In genomic region chr20:50136822-50137599, GRCh38 we compare ENCODE assay signal across 11 cellular contexts. TPM values are rescaled to one million over a fixed set of nuclear protein-coding genes. Genes with fewer than 3 reads are reported as not detected.
A peak's percentile ranks its signal among the peaks of the same experiment; 100 is the strongest.
DNase-seq lines count a peak whose midpoint lies in the region; ATAC-seq and TF ChIP-seq lines count a peak whose summit lies in the region.
"Had no signal": no experiment of that assay in that cellular context is flagged by ENCODE, and none has a peak within 500 bp of the region (broad histone marks: within the 10 kb centered on the region; RNA-seq: fewer than 3 reads in every experiment).

No MANE protein-coding gene starts in this region.

- H3K9me3 Mint-ChIP-seq in CD14-positive monocyte, result no peaks in the 10 kb centered on the region
- H3K9me3 Mint-ChIP-seq in dendritic cell treated with granulocyte-macrophage colony-stimulating factor and Interleukin-4, amounts not matched to agents 40 ng/mL and 50 ng/mL, for 4 days, result no peaks in the 10 kb centered on the region
- H3K9me3 Mint-ChIP-seq: nephron; T-helper 2 cell treated with Interferon-gamma antibody and Interleukin-4, amounts not matched to agents 5 μg/mL and 100 μg/mL, for 36 hours had no signal

- peaks cover 16% of the 10 kb centered on the region for H3K79me2 ChIP-seq in trophoblast cell (ENCODE audit: control insufficient read depth, insufficient read depth, low read length, poor library complexity)

- intact Hi-C loops in CD14-positive monocyte (cut with micrococcal nuclease) (no loop called here), sciatic nerve (cut with DNase I) (no loop called here)
- intact Hi-C loops in dendritic cell treated with granulocyte-macrophage colony-stimulating factor and Interleukin-4, amounts not matched to agents 40 ng/mL and 50 ng/mL, for 4 days (cut with micrococcal nuclease), result no loop called here

- H3K36me3 ChIP-seq in trophoblast cell (ENCODE audit: control insufficient read depth in 1 of 2, insufficient read depth in 2 of 2, low read length in 2 of 2), result peaks cover 74 to 79% of the 10 kb centered on the region in 2 experiments

- no peak overlapping the region for H2AK5ac ChIP-seq in trophoblast cell (ENCODE audit: low read length)

- WGBS in trophoblast cell (ENCODE audit: extremely low coverage, insufficient coverage, insufficient read length), result no CpG with 5 or more reads among the region's 15 CpGs

- H3K4me3 Mint-ChIP-seq in CD14-positive monocyte, result no peak overlapping the region
- H3K4me3 Mint-ChIP-seq in dendritic cell treated with granulocyte-macrophage colony-stimulating factor and Interleukin-4, amounts not matched to agents 40 ng/mL and 50 ng/mL, for 4 days, result no peak overlapping the region
- H3K4me3 Mint-ChIP-seq: nephron; T-helper 2 cell treated with Interferon-gamma antibody and Interleukin-4, amounts not matched to agents 5 μg/mL and 100 μg/mL, for 36 hours had no signal

- H2BK5ac ChIP-seq in trophoblast cell (ENCODE audit: low read depth, low read length, poor library complexity), result no peak overlapping the region

- H3K4me2 ChIP-seq in trophoblast cell (ENCODE audit: low read length), result no peak overlapping the region

- peaks cover 61 to 99% of the 10 kb centered on the region in 2 donors for H3K36me3 Mint-ChIP-seq in CD14-positive monocyte
- peaks cover 98% of the 10 kb centered on the region for H3K36me3 Mint-ChIP-seq in dendritic cell treated with granulocyte-macrophage colony-stimulating factor and Interleukin-4, amounts not matched to agents 40 ng/mL and 50 ng/mL, for 4 days (ENCODE audit: low read depth)

- no peak overlapping the region for H2BK12ac ChIP-seq in trophoblast cell (ENCODE audit: low read length)

- H3K27ac Mint-ChIP-seq in CD14-positive monocyte, result peak overlapping the region in 5 of 7 donors; percentile 15 to 90 (median 50)
- H3K27ac Mint-ChIP-seq in dendritic cell treated with granulocyte-macrophage colony-stimulating factor and Interleukin-4, amounts not matched to agents 40 ng/mL and 50 ng/mL, for 4 days, result peak overlapping the region; percentile 77
- H3K27ac Mint-ChIP-seq: T-helper 2 cell treated with Interferon-gamma antibody and Interleukin-4, amounts not matched to agents 5 μg/mL and 100 μg/mL, for 36 hours had no signal

- POLR2A ChIA-PET in HEK293T (lab: Yijun Ruan, JAX), result interaction anchor here (1.1 kb wide), 1 partner anchor 21 kb away, joined by 3 read pairs; no protein-coding TSS in a partner anchor

- DNase-seq in CD14-positive monocyte (ENCODE audit: low spot score) (no peak), M059J (ENCODE audit: low read depth) (peak; percentile 79), trophoblast cell (peak; percentile 50 to 61), HEK293T (ENCODE audit: extremely low spot score) (no peak), NOMO-1 (lab: John Stamatoyannopoulos, UW; ENCODE audit: unreplicated experiment in 2 of 2) (no peak), sciatic nerve (ENCODE audit: low spot score) (no peak)
- DNase-seq: DMS 273 treated with DMSO at 0.1 percent for 48 hours had no signal

- no peak overlapping the region for H4K12ac ChIP-seq in trophoblast cell (ENCODE audit: low read depth, low read length)

- peaks cover 21 to 29% of the 10 kb centered on the region in 2 experiments for H3K4me1 ChIP-seq in trophoblast cell (ENCODE audit: control insufficient read depth in 1 of 2, insufficient read depth in 2 of 2, low read length in 2 of 2)

- no peak overlapping the region for H3K14ac ChIP-seq in trophoblast cell (ENCODE audit: low read length)

- H3K18ac ChIP-seq in trophoblast cell (ENCODE audit: low read length), result no peak overlapping the region

- no peak for ATAC-seq in HG02970 (IDR thresholded peaks at IDR 0.05; ENCODE audit: low FRiP score, unreplicated experiment)
- no peak for ATAC-seq in sciatic nerve

- H3K9ac ChIP-seq in trophoblast cell (ENCODE audit: low read length), result no peak overlapping the region

- no peak overlapping the region for H4K91ac ChIP-seq in trophoblast cell (ENCODE audit: low read depth, low read length)

- no peaks in the 10 kb centered on the region for H3K9me3 ChIP-seq in trophoblast cell (ENCODE audit: insufficient read depth, low read depth, low read length)

- no peak overlapping the region for H4K8ac ChIP-seq in trophoblast cell (ENCODE audit: low read depth, low read length)

- peaks cover 3% of the 10 kb centered on the region for H3K79me1 ChIP-seq in trophoblast cell (ENCODE audit: low read length)

- peak overlapping the region; percentile 42 for H3K4ac ChIP-seq in trophoblast cell (ENCODE audit: low read depth, low read length)

- H2AFZ ChIP-seq in trophoblast cell (ENCODE audit: insufficient read depth, low read length, poor library complexity), result no peak overlapping the region

- peaks cover 18% of the 10 kb centered on the region for H3K4me1 Mint-ChIP-seq in CD14-positive monocyte
- H3K4me1 Mint-ChIP-seq in dendritic cell treated with granulocyte-macrophage colony-stimulating factor and Interleukin-4, amounts not matched to agents 40 ng/mL and 50 ng/mL, for 4 days (ENCODE audit: low read depth), result peaks cover 73% of the 10 kb centered on the region

- H3K27ac ChIP-seq in trophoblast cell (ENCODE audit: low read depth, low read length), result no peak overlapping the region

- H2BK120ac ChIP-seq in trophoblast cell (ENCODE audit: insufficient read depth, low read length, poor library complexity), result no peak overlapping the region

- no peaks in the 10 kb centered on the region for H3K27me3 ChIP-seq in trophoblast cell (ENCODE audit: insufficient read depth, low read length)

- H3K27me3 Mint-ChIP-seq in CD14-positive monocyte (ENCODE audit: low read depth in 3 of 3), result peaks cover 0 to 2% (median 1%) of the 10 kb centered on the region in 3 donors
- no peaks in the 10 kb centered on the region for H3K27me3 Mint-ChIP-seq in dendritic cell treated with granulocyte-macrophage colony-stimulating factor and Interleukin-4, amounts not matched to agents 40 ng/mL and 50 ng/mL, for 4 days

- H3K4me3 ChIP-seq in trophoblast cell (ENCODE audit: low read depth, low read length), result no peak overlapping the region

- no peak for TF ChIP-seq CTCF in CD14-positive monocyte (IDR thresholded peaks at IDR 0.05)

- no peak overlapping the region for H3K23ac ChIP-seq in trophoblast cell (ENCODE audit: low read length)

- CTCF ChIA-PET in HEK293T (lab: Yijun Ruan, JAX), result no interaction called here

TF ChIP-seq in HEK293T, 16 proteins besides CTCF, POLR2A, EP300 and RAD21:
- TF ChIP-seq TARDBP (IDR thresholded peaks at IDR 0.05) (no peak), L3MBTL2 (conservative IDR thresholded peaks at IDR 0.05) (no peak), FOXA1 (IDR thresholded peaks at IDR 0.05) (no peak), ARNT (IDR thresholded peaks at IDR 0.05) (no peak), PKNOX1 (IDR thresholded peaks at IDR 0.05) (no peak), SUZ12 (IDR thresholded peaks at IDR 0.05) (no peak)

RNA-seq across cellular contexts. Expression of gene PEDS1, which starts 16.5 kb away (rescaled TPM):
- polyA plus RNA-seq in CD14-positive monocyte, result 10 to 100 TPM; 19.6 to 25.2 TPM
- total RNA-seq in M059J (2014; rRNA removed; shearing (Covaris generic)), result 49.6 and 61.9 TPM in 2 replicates
- 132 and 134 TPM in 2 replicates for polyA plus RNA-seq in trophoblast cell (2013)
- total RNA-seq in sciatic nerve, result 39.5 TPM

RNA-seq across cellular contexts. Expression of gene UBE2V1, which starts 24.1 kb away (rescaled TPM):
- 10 to 100 TPM; 62.2 to 95.5 TPM for polyA plus RNA-seq in CD14-positive monocyte
- 135 and 170 TPM in 2 replicates for total RNA-seq in M059J (2014; rRNA removed; shearing (Covaris generic))
- polyA plus RNA-seq in trophoblast cell (2013), result 238 and 250 TPM in 2 replicates
- 93.4 TPM for total RNA-seq in sciatic nerve

RNA-seq across cellular contexts. Expression of gene CEBPB, which starts 53.6 kb away (rescaled TPM):
- 10 to 100 TPM; 52.4 to 80.8 TPM for polyA plus RNA-seq in CD14-positive monocyte
- 37.7 and 51.8 TPM in 2 replicates for total RNA-seq in M059J (2014; rRNA removed; shearing (Covaris generic))
- 167 and 177 TPM in 2 replicates for polyA plus RNA-seq in trophoblast cell (2013)
- 113 TPM for total RNA-seq in sciatic nerve

Comparison
In these comparisons a context has a peak if more than half of its experiments do, and no peak if none do; other contexts are left out.
1. DNase-seq: peak in M059J (single experiment) and trophoblast cell (2 of 2); none in CD14-positive monocyte (single experiment), HEK293T (single experiment), NOMO-1 (0 of 2) and sciatic nerve (single experiment).